In the genomic region with DNA sequence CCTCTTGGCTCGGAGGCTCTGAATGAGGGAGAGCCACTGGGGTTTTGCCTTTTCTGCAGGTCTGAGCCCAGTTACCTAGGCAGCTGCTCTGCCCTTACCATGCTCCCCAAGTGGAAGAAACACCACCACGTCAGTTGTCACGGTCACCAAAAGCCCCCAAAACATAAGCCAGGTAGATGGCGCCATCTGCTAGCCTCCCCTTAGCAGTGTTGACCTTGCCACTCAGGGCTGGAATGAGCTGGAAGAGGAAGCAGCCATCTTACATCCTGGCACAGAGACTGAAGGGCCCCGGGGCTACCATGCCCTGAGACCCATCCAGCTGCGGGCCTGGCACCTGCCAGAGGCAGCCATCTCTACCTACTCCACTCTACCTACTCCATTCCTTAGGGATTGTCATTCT, we compare ENCODE assay signal across 24 cellular contexts. TPM values are rescaled to one million over a fixed set of nuclear protein-coding genes. Genes with fewer than 3 reads are reported as not detected.
DNase-seq lines count a peak whose midpoint lies in the region; ATAC-seq and TF ChIP-seq lines count a peak whose summit lies in the region.
"Had no signal": no experiment of that assay in that cellular context is flagged by ENCODE, and none has a peak within 500 bp of the region (broad histone marks: within the 10 kb centered on the region; RNA-seq: fewer than 3 reads in every experiment).

No MANE protein-coding gene starts in this region.

- H3K9me3 Mint-ChIP-seq in activated naive CD4-positive, alpha-beta T cell treated with anti-CD3 and anti-CD28 coated beads for 36 hours: no peaks in the 10 kb centered on the region
- H3K9me3 Mint-ChIP-seq: activated naive CD8-positive, alpha-beta T cell treated with anti-CD3 and anti-CD28 coated beads, Interleukin-2, amount 10 ng/mL, durations not matched to agents 7 days and 5 days; activated T-cell treated with anti-CD3 and anti-CD28 coated beads, Interleukin-2, amount 50 U/mL, for 72 hours; brain; CD4-positive, alpha-beta T cell; neural crest cell had no signal

- no TSS peak for BruUV-seq in Panc1 (replicated peaks; lab: Mats Ljungman, UMichigan)

- POLR2A ChIA-PET in Panc1 (lab: Charles Lee): interaction anchor here (0.6 kb wide), 1 partner anchor 8 kb away, joined by 3 read pairs; no protein-coding TSS in a partner anchor

- H3K36me3 Mint-ChIP-seq in activated naive CD4-positive, alpha-beta T cell treated with anti-CD3 and anti-CD28 coated beads for 36 hours (ENCODE audit: low read depth): peaks cover 2% of the 10 kb centered on the region
- H3K36me3 Mint-ChIP-seq: activated naive CD8-positive, alpha-beta T cell treated with anti-CD3 and anti-CD28 coated beads, Interleukin-2, amount 10 ng/mL, durations not matched to agents 7 days and 5 days had no signal

- WGBS in ovary, 3 donors: 82 to 88% (median 82%) methylated on average over 6 of the region's 6 CpGs

- H3K4me3 ChIP-seq in Panc1 (ENCODE audit: low read depth in 2 of 2, low read length in 2 of 2) (no peak overlapping the region), ovary (no peak overlapping the region)
- H3K4me3 ChIP-seq: PC-9 had no signal

- intact Hi-C loops in activated naive CD4-positive, alpha-beta T cell treated with anti-CD3 and anti-CD28 coated beads for 36 hours (cut with micrococcal nuclease): no loop called here
- intact Hi-C loops in Panc1 (cut with micrococcal nuclease; ENCODE audit: unreplicated experiment) (no loop called here), ovary (cut with DNase I) (no loop called here)

- TF ChIP-seq EP300 in ovary (IDR thresholded peaks at IDR 0.05): no peak

- H3K4me1 ChIP-seq in Panc1 (ENCODE audit: control insufficient read depth, insufficient read depth, low read length) (no peaks in the 10 kb centered on the region), ovary (ENCODE audit: insufficient read depth) (no peaks in the 10 kb centered on the region)

- TF ChIP-seq POLR2A in ovary (IDR thresholded peaks at IDR 0.05): no peak

- no peak overlapping the region for H3K27ac Mint-ChIP-seq in activated naive CD4-positive, alpha-beta T cell treated with anti-CD3 and anti-CD28 coated beads for 36 hours
- H3K27ac Mint-ChIP-seq: activated naive CD8-positive, alpha-beta T cell treated with anti-CD3 and anti-CD28 coated beads, Interleukin-2, amount 10 ng/mL, durations not matched to agents 7 days and 5 days had no signal

- TF ChIP-seq CTCF in Panc1 (IDR thresholded peaks at IDR 0.05) (no peak), ovary (IDR thresholded peaks at IDR 0.05) (no peak)

- peaks cover 15% of the 10 kb centered on the region for H3K4me1 Mint-ChIP-seq in activated naive CD4-positive, alpha-beta T cell treated with anti-CD3 and anti-CD28 coated beads for 36 hours (ENCODE audit: low read depth)
- H3K4me1 Mint-ChIP-seq: neural crest cell had no signal

- no peaks in the 10 kb centered on the region for H3K27me3 ChIP-seq in Panc1 (ENCODE audit: control insufficient read depth, insufficient read depth, low read length)
- H3K27me3 ChIP-seq in ovary: no peaks in the 10 kb centered on the region

- ATAC-seq in Panc1 (peak; percentile 26; the same call in 1 of the 2 replicates), HG02938 (IDR thresholded peaks at IDR 0.05; ENCODE audit: unreplicated experiment) (no peak)
- ATAC-seq: activated T-cell treated with anti-CD3 and anti-CD28 coated beads, Interleukin-2, amount 50 U/mL, for 72 hours had no signal

- H3K27ac ChIP-seq in Panc1 (ENCODE audit: low read length) (no peak overlapping the region), ovary (no peak overlapping the region)
- H3K27ac ChIP-seq: PC-9 had no signal

- in situ Hi-C loops in Panc1 (cut with HindIII; ENCODE audit: low pct_unique_long_range_greater_than_20kb, low sequenced_read_pairs): no loop called here

- H3K9me3 ChIP-seq in Panc1 (ENCODE audit: control insufficient read depth, insufficient read depth, low read depth, low read length) (no peaks in the 10 kb centered on the region), ovary (no peaks in the 10 kb centered on the region)

- H3K27me3 Mint-ChIP-seq in activated naive CD4-positive, alpha-beta T cell treated with anti-CD3 and anti-CD28 coated beads for 36 hours (ENCODE audit: low read depth): no peaks in the 10 kb centered on the region
- H3K27me3 Mint-ChIP-seq: activated naive CD8-positive, alpha-beta T cell treated with anti-CD3 and anti-CD28 coated beads, Interleukin-2, amount 10 ng/mL, durations not matched to agents 7 days and 5 days; brain; CD4-positive, alpha-beta T cell had no signal

- peak; percentile 37 for DNase-seq in activated naive CD4-positive, alpha-beta T cell treated with anti-CD3 and anti-CD28 coated beads for 36 hours
- no peak for DNase-seq in activated naive CD4-positive, alpha-beta T cell treated with Interleukin-2 at 50 U/mL for 16 hours
- no peak for DNase-seq in Panc1 (ENCODE audit: low read depth, low spot score)
- peak; percentile 28 for DNase-seq in iPS DF 4.7 (ENCODE audit: extremely low read depth, low spot score)
- no peak for DNase-seq in NCI-H1092 treated with DMSO at 0.1 percent for 48 hours (lab: John Stamatoyannopoulos, UW)
- DNase-seq in glomerular visceral epithelial cell (ENCODE audit: extremely low spot score): no peak
- DNase-seq in ovary: no peak
- DNase-seq: activated naive CD8-positive, alpha-beta T cell treated with anti-CD3 and anti-CD28 coated beads, Interleukin-2, amount 10 ng/mL, durations not matched to agents 7 days and 5 days; activated T-cell treated with anti-CD3 and anti-CD28 coated beads, Interleukin-2, amount 50 U/mL, for 72 hours; CD4-positive, alpha-beta T cell; GOT3; hippocampal formation; IMR-90; midbrain; NCI-H1092; NCI-H2081 treated with DMSO at 0.1 percent for 48 hours; NCI-H526 treated with DMSO at 0.1 percent for 48 hours; PC-9; stimulated activated naive CD4-positive, alpha-beta T cell treated with Interleukin-2 at 50 U/mL for 16 hours; T1000; trophoblast cell had no signal

- no peak overlapping the region for H3K4me3 Mint-ChIP-seq in activated naive CD4-positive, alpha-beta T cell treated with anti-CD3 and anti-CD28 coated beads for 36 hours
- H3K4me3 Mint-ChIP-seq: activated naive CD8-positive, alpha-beta T cell treated with anti-CD3 and anti-CD28 coated beads, Interleukin-2, amount 10 ng/mL, durations not matched to agents 7 days and 5 days; activated T-cell treated with anti-CD3 and anti-CD28 coated beads, Interleukin-2, amount 50 U/mL, for 72 hours; neural crest cell had no signal

- CTCF ChIA-PET in activated naive CD4-positive, alpha-beta T cell treated with anti-CD3 and anti-CD28 coated beads for 36 hours (lab: Charles Lee): interaction anchor here (0.9 kb wide), 1 partner anchor 41 kb away, joined by 3 read pairs; no protein-coding TSS in a partner anchor
- CTCF ChIA-PET in Panc1 (lab: Charles Lee): no interaction called here

- H3K36me3 ChIP-seq in Panc1 (ENCODE audit: control insufficient read depth, insufficient read depth, low read length) (no peaks in the 10 kb centered on the region), ovary (no peaks in the 10 kb centered on the region)

RNA-seq across cellular contexts. Expression of a gene that starts 7.4 kb away (rescaled TPM):
- 10 to 100 TPM in 1 of 2 experiments, 1 to 10 TPM in 1; 9.9 to 11.0 TPM for total RNA-seq in activated naive CD4-positive, alpha-beta T cell treated with anti-CD3 and anti-CD28 coated beads for 36 hours
- total RNA-seq in Panc1 (2021; ENCODE audit: unreplicated experiment): 16.2 TPM
- polyA plus RNA-seq in Panc1 (2012; ENCODE audit: insufficient read length): 21.2 TPM
- 10 to 100 TPM; 31.2 to 46.1 (median 34.2) TPM for total RNA-seq in ovary
- polyA plus RNA-seq in ovary: 10 to 100 TPM; 16.3 to 31.0 TPM

RNA-seq across cellular contexts. Expression of a gene that starts 22.7 kb away (rescaled TPM):
- 1 to 10 TPM; 8.3 to 9.0 TPM for total RNA-seq in activated naive CD4-positive, alpha-beta T cell treated with anti-CD3 and anti-CD28 coated beads for 36 hours
- total RNA-seq in Panc1 (2021; ENCODE audit: unreplicated experiment) (21.3 TPM), ovary (10 to 100 TPM; 10.7 to 31.1 (median 26.3) TPM)
- 15.0 TPM for polyA plus RNA-seq in Panc1 (2012; ENCODE audit: insufficient read length)
- polyA plus RNA-seq in ovary: 10 to 100 TPM; 15.2 to 32.2 TPM

RNA-seq across cellular contexts. Expression of a gene that starts 40.4 kb away (rescaled TPM):
- 10 to 100 TPM; 50.9 to 53.1 TPM for total RNA-seq in activated naive CD4-positive, alpha-beta T cell treated with anti-CD3 and anti-CD28 coated beads for 36 hours
- 39.3 TPM for total RNA-seq in Panc1 (2021; ENCODE audit: unreplicated experiment)
- 63.1 TPM for polyA plus RNA-seq in Panc1 (2012; ENCODE audit: insufficient read length)
- 10 to 100 TPM in 2 of 7 donors, 1 to 10 TPM in 5; 5.7 to 27.1 (median 7.0) TPM for total RNA-seq in ovary
- polyA plus RNA-seq in ovary: 10 to 100 TPM in 1 of 2 donors, under 1 TPM in 1; 0.30 to 12.5 TPM

RNA-seq across cellular contexts. Expression of a gene that starts 53.9 kb away (rescaled TPM):
- total RNA-seq in activated naive CD4-positive, alpha-beta T cell treated with anti-CD3 and anti-CD28 coated beads for 36 hours: 10 to 100 TPM in 1 of 2 experiments, 1 to 10 TPM in 1; 9.9 to 10.3 TPM
- 39.9 TPM for total RNA-seq in Panc1 (2021; ENCODE audit: unreplicated experiment)
- 44.0 TPM for polyA plus RNA-seq in Panc1 (2012; ENCODE audit: insufficient read length)
- 10 to 100 TPM; 14.6 to 23.7 (median 20.3) TPM for total RNA-seq in ovary
- polyA plus RNA-seq in ovary: 10 to 100 TPM in 1 of 2 donors, 1 to 10 TPM in 1; 3.6 to 13.7 TPM

Comparison
In these comparisons a context has a peak if more than half of its experiments do, and no peak if none do; other contexts are left out.
1. DNase-seq: peak in activated naive CD4-positive, alpha-beta T cell treated with anti-CD3 and anti-CD28 coated beads for 36 hours (single experiment) and iPS DF 4.7 (single experiment); none in activated naive CD4-positive, alpha-beta T cell treated with Interleukin-2 at 50 U/mL for 16 hours (single experiment), Panc1 (single experiment), NCI-H1092 treated with DMSO at 0.1 percent for 48 hours (single experiment), glomerular visceral epithelial cell (single experiment) and ovary (0 of 5).